Comparison of ENCODE assay signal across 8 cellular contexts in the genomic region with DNA sequence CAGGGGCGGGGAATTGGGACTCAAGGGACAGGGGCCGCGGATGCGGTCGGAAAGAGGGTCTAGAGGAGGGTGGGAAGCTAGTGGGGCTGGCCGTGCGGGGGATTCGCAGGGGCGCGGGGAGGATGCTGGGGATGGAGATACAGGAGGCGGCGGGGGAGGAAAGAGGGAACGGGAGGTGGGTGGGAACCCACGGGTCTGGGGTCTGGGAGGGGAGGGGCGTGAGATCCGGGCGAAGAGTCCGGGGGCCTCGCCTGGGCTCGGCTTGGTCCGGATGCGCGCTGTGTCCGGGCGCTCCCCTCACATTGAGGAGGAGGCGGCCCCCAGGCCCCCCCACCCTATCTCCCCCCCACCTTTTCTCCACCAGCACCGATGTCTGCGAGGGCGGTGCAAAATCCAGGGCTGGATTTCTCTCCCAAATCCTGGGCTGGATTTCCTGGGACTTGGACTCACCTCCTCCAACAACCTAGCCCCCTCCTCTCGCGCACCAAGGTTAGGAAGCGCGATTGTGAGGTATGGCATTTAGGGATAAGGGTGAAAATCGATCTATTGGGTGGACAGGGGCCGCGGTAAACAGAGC. TPM values are rescaled to one million over a fixed set of nuclear protein-coding genes. Genes with fewer than 3 reads are reported as not detected.
DNase-seq lines count a peak whose midpoint lies in the region; ATAC-seq and TF ChIP-seq lines count a peak whose summit lies in the region.

AGAP2 (minus strand) TSS at position 82 of the 577 bp plus-strand sequence. CDS start 496 bp downstream, outside the sequence.

- H2AFZ ChIP-seq in osteoblast (ENCODE audit: low read length), result no peak within 1 kb of the TSS

- H3K27me3 ChIP-seq in DOHH2 (ENCODE audit: control insufficient read depth, low read length) (no peaks in the 10 kb centered on the region), ectodermal cell (ENCODE audit: control insufficient read depth, insufficient read depth, low read length, poor library complexity, severe bottlenecking) (peaks cover 99% of the 10 kb centered on the region), osteoblast (ENCODE audit: insufficient read depth, low read length) (peaks cover 86% of the 10 kb centered on the region)

- H3K9me3 ChIP-seq in DOHH2 (ENCODE audit: control insufficient read depth, insufficient read depth, low read length) (no peaks in the 10 kb centered on the region), ectodermal cell (ENCODE audit: control insufficient read depth, low read length) (no peaks in the 10 kb centered on the region), osteoblast (ENCODE audit: low read depth, low read length) (no peaks in the 10 kb centered on the region)

- WGBS in ectodermal cell, 2 experiments, result 0 to 1% methylated on average over 33 to 34 of the region's 36 CpGs

- H3F3A ChIP-seq in DOHH2 (ENCODE audit: control insufficient read depth, insufficient read depth), result peaks cover 2% of the 10 kb centered on the region; the same call in 1 of the 2 replicates

- H3K9me2 ChIP-seq in DOHH2 (replicated peaks; ENCODE audit: control insufficient read depth, low read length), result no peaks in the 10 kb centered on the region

- H4K20me1 ChIP-seq in DOHH2 (ENCODE audit: control insufficient read depth, insufficient read depth, low read depth, low read length) (no peaks in the 10 kb centered on the region), osteoblast (ENCODE audit: insufficient read depth, low read length) (peaks cover 4% of the 10 kb centered on the region)

- TF ChIP-seq CTCF in DOHH2 (IDR thresholded peaks at IDR 0.05; ENCODE audit: low read depth, low read length, poor library complexity, severe bottlenecking), result no peak
- no peak for TF ChIP-seq CTCF in osteoblast (IDR thresholded peaks at IDR 0.05; ENCODE audit: extremely low read depth, low read depth, low read length)

- no peak within 1 kb of the TSS for H3K4me3 ChIP-seq in DOHH2 (ENCODE audit: low read length)
- peak within 1 kb of the TSS; percentile 44 for H3K4me3 ChIP-seq in ectodermal cell (ENCODE audit: insufficient read depth, low read depth, low read length)
- H3K4me3 ChIP-seq in osteoblast (ENCODE audit: insufficient read depth, low read length), result peak within 1 kb of the TSS; percentile 16

- H3K36me3 ChIP-seq in DOHH2 (ENCODE audit: control insufficient read depth, low read length) (peaks cover 9% of the 10 kb centered on the region; the same call in 1 of the 2 replicates), ectodermal cell (ENCODE audit: control insufficient read depth, insufficient read depth, low read length) (no peaks in the 10 kb centered on the region), osteoblast (ENCODE audit: insufficient read depth, low read length) (no peaks in the 10 kb centered on the region)

- H3K79me2 ChIP-seq in DOHH2 (ENCODE audit: control insufficient read depth, low read length) (peaks cover 32% of the 10 kb centered on the region), osteoblast (ENCODE audit: insufficient read depth, low read length) (no peaks in the 10 kb centered on the region)

- no peak for ATAC-seq in GM21723 (IDR thresholded peaks at IDR 0.05; ENCODE audit: unreplicated experiment)
- ATAC-seq in GM21619 (IDR thresholded peaks at IDR 0.05; ENCODE audit: unreplicated experiment), result no peak

- H3K4me2 ChIP-seq in DOHH2 (ENCODE audit: low read length) (peak within 1 kb of the TSS; percentile 17; the same call in 1 of the 2 replicates), osteoblast (ENCODE audit: insufficient read depth, low read length) (peak within 1 kb of the TSS; percentile 43)

- peak; percentile 42 for DNase-seq in NCI-H226
- DNase-seq in osteoblast (ENCODE audit: insufficient read length, low spot score, missing footprints), result peak; percentile 81
- no peak for DNase-seq in HPDE6-E6E7 (ENCODE audit: extremely low spot score)
- no peak for DNase-seq in amniotic stem cell (lab: John Stamatoyannopoulos, UW)

- H3K27ac ChIP-seq in DOHH2 (ENCODE audit: low read depth, low read length) (no peak within 1 kb of the TSS), ectodermal cell (ENCODE audit: insufficient read depth, low read depth, low read length, poor library complexity, severe bottlenecking) (no peak within 1 kb of the TSS), osteoblast (ENCODE audit: low read depth, low read length) (no peak within 1 kb of the TSS)

- H3K4me1 ChIP-seq in DOHH2 (ENCODE audit: control insufficient read depth, low read length), result peaks cover 42% of the 10 kb centered on the region
- H3K4me1 ChIP-seq in ectodermal cell (ENCODE audit: control insufficient read depth, insufficient read depth, low read length), result peaks cover 30% of the 10 kb centered on the region
- peaks cover 9% of the 10 kb centered on the region for H3K4me1 ChIP-seq in osteoblast (ENCODE audit: insufficient read depth, low read length)

RNA-seq across cellular contexts. Expression of gene AGAP2, which starts in this region (rescaled TPM):
- 2.3 TPM for polyA plus RNA-seq in ectodermal cell (2013, experiment 1 of 4)
- polyA plus RNA-seq in ectodermal cell (2013, experiment 2 of 4), result 2.6 TPM
- 3.1 TPM for polyA plus RNA-seq in ectodermal cell (2013, experiment 3 of 4)
- 2.5 TPM for polyA plus RNA-seq in ectodermal cell (2013, experiment 4 of 4)
- total RNA-seq in osteoblast, result 0.29 and 0.72 TPM in 2 replicates

Comparison
In these comparisons a context has a peak if more than half of its experiments do, and no peak if none do; other contexts are left out.
1. Peak in DNase-seq, H3K4me3 ChIP-seq and H3K4me2 ChIP-seq in osteoblast; RNA of the gene not detected or under 1 TPM.